In genomic region chr3:124147429-124147828, GRCh38 we compare ENCODE assay signal across 7 cellular contexts.
"Had no signal": no experiment of that assay in that cellular context is flagged by ENCODE, and none has a peak within 500 bp of the region (broad histone marks: within the 10 kb centered on the region; RNA-seq: fewer than 3 reads in every experiment).

No MANE protein-coding gene starts in this region.

- H3K27ac Mint-ChIP-seq: IgD-negative memory B cell had no signal

- H3K4me3 Mint-ChIP-seq: IgD-negative memory B cell had no signal

- H3K4me3 ChIP-seq: K562 had no signal

- H3K36me3 Mint-ChIP-seq: IgD-negative memory B cell had no signal

- DNase-seq: IMR-90, KBM-7 had no signal

- FAIRE-seq: HepG2, HTR-8/SVneo, K562 had no signal

- H3K27me3 Mint-ChIP-seq: IgD-negative memory B cell had no signal

- ATAC-seq: HepG2, K562 had no signal

- H3K27ac ChIP-seq: HL-60 had no signal

- H3K4me1 Mint-ChIP-seq: IgD-negative memory B cell had no signal
